In genomic region chr7:102985176-102985783, GRCh38 we compare ENCODE assay signal across 1 cellular context.
TF ChIP-seq lines count a peak whose summit lies in the region.

No MANE protein-coding gene starts in this region.

TF ChIP-seq in IMR-90, 13 proteins besides CTCF, POLR2A, EP300 and RAD21 (continued from another document):
- TF ChIP-seq BHLHE40 (IDR thresholded peaks at IDR 0.05; ENCODE audit: low read depth, low read length) (no peak), CHD1 (IDR thresholded peaks at IDR 0.05; ENCODE audit: low read depth, low read length) (no peak)
